22 cellular contexts compared by ENCODE assay signal in the genomic region with DNA sequence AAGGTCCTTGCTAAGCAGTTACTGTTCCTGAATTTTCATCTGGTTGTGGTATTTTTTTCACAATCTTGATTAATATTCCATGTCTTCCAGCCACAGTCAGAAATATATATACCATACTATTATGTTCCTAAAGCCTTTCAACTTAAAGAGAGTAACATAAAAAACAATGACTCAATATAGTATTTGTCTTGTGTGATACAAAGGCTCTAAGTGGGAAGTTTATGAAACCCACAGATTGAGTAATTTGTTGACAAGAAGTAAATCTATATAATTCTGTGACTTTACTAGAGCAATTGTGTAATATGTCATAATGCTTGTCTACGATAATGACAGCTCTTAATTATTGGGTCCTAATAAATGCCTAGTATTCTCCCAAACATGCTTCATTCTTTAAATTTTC.
DNase-seq lines count a peak whose midpoint lies in the region; ATAC-seq, FAIRE-seq and TF ChIP-seq lines count a peak whose summit lies in the region.
"Had no signal": no experiment of that assay in that cellular context is flagged by ENCODE, and none has a peak within 500 bp of the region (broad histone marks: within the 10 kb centered on the region; RNA-seq: fewer than 3 reads in every experiment).

No MANE protein-coding gene starts in this region.

- H2AFZ ChIP-seq in GM23338: peak overlapping the region; percentile 24; the same call in 1 of the 2 replicates

- no peaks in the 10 kb centered on the region for H3K4me1 Mint-ChIP-seq in GM23338
- no peaks in the 10 kb centered on the region for H3K4me1 Mint-ChIP-seq in osteocyte (ENCODE audit: unreplicated experiment)
- H3K4me1 Mint-ChIP-seq in activated CD8-positive, alpha-beta memory T cell treated with anti-CD3 and anti-CD28 coated beads, Interleukin-2, amount 10 ng/mL, durations not matched to agents 7 days and 5 days: no peaks in the 10 kb centered on the region
- H3K4me1 Mint-ChIP-seq: B cell had no signal

- H3K27me3 ChIP-seq in GM23338 (ENCODE audit: insufficient read depth): no peaks in the 10 kb centered on the region
- H3K27me3 ChIP-seq in bronchial epithelial cell (ENCODE audit: control insufficient read depth, insufficient read depth, low read length): no peaks in the 10 kb centered on the region
- H3K27me3 ChIP-seq: BLaER1 treated with 17β-estradiol and CSF1 and Interleukin-3, amounts not matched to agents 10 nM and 100 nM had no signal

- no peak overlapping the region for H3K4me3 ChIP-seq in GM23338
- no peak overlapping the region for H3K4me3 ChIP-seq in bronchial epithelial cell (ENCODE audit: low read depth, low read length)
- H3K4me3 ChIP-seq: A549; BLaER1 treated with 17β-estradiol and CSF1 and Interleukin-3, amounts not matched to agents 10 nM and 100 nM had no signal

- H3K27me3 Mint-ChIP-seq in GM23338 (ENCODE audit: insufficient read depth, low read depth, poor library complexity) (no peaks in the 10 kb centered on the region), osteocyte (ENCODE audit: unreplicated experiment) (no peaks in the 10 kb centered on the region)
- H3K27me3 Mint-ChIP-seq in activated CD8-positive, alpha-beta memory T cell treated with anti-CD3 and anti-CD28 coated beads, Interleukin-2, amount 10 ng/mL, durations not matched to agents 7 days and 5 days: no peaks in the 10 kb centered on the region
- H3K27me3 Mint-ChIP-seq: B cell; CD4-positive, alpha-beta T cell had no signal

- no peak overlapping the region for H3K4me3 Mint-ChIP-seq in GM23338
- H3K4me3 Mint-ChIP-seq in osteocyte (ENCODE audit: unreplicated experiment): no peak overlapping the region
- no peak overlapping the region for H3K4me3 Mint-ChIP-seq in activated CD8-positive, alpha-beta memory T cell treated with anti-CD3 and anti-CD28 coated beads, Interleukin-2, amount 10 ng/mL, durations not matched to agents 7 days and 5 days
- H3K4me3 Mint-ChIP-seq: B cell; CD4-positive, alpha-beta T cell; CD8-positive, alpha-beta T cell had no signal

- no peaks in the 10 kb centered on the region for H3K79me2 ChIP-seq in GM23338 (replicated peaks; ENCODE audit: insufficient read depth)

- no peak for DNase-seq in GM23338 (ENCODE audit: low spot score)
- DNase-seq in bronchial epithelial cell (ENCODE audit: low read depth): peak; percentile 62
- DNase-seq in epithelial cell of prostate (ENCODE audit: low read depth, low spot score): peak; percentile 16
- DNase-seq in osteocyte (ENCODE audit: extremely low spot score, unreplicated experiment): no peak
- no peak for DNase-seq in iPS-NIHi11 (ENCODE audit: low spot score)
- no peak for DNase-seq in activated CD8-positive, alpha-beta memory T cell treated with anti-CD3 and anti-CD28 coated beads, Interleukin-2, amount 10 ng/mL, durations not matched to agents 7 days and 5 days
- DNase-seq: AML-193; Caco-2; Calu3; CD4-positive, alpha-beta T cell; CD8-positive, alpha-beta T cell; DMS79 treated with DMSO at 0.1 percent for 48 hours; GF-D8 had no signal

- H3K9me3 Mint-ChIP-seq in GM23338: no peaks in the 10 kb centered on the region
- H3K9me3 Mint-ChIP-seq in osteocyte (ENCODE audit: unreplicated experiment): no peaks in the 10 kb centered on the region
- H3K9me3 Mint-ChIP-seq in activated CD8-positive, alpha-beta memory T cell treated with anti-CD3 and anti-CD28 coated beads, Interleukin-2, amount 10 ng/mL, durations not matched to agents 7 days and 5 days (ENCODE audit: low read depth): peaks cover 6% of the 10 kb centered on the region

- no peak overlapping the region for H3K4me2 ChIP-seq in GM23338
- H3K4me2 ChIP-seq: A549; BLaER1 treated with 17β-estradiol and CSF1 and Interleukin-3, amounts not matched to agents 10 nM and 100 nM had no signal

- no peaks in the 10 kb centered on the region for H3K36me3 Mint-ChIP-seq in GM23338 (ENCODE audit: low read depth)
- no peaks in the 10 kb centered on the region for H3K36me3 Mint-ChIP-seq in osteocyte (ENCODE audit: unreplicated experiment)
- H3K36me3 Mint-ChIP-seq in activated CD8-positive, alpha-beta memory T cell treated with anti-CD3 and anti-CD28 coated beads, Interleukin-2, amount 10 ng/mL, durations not matched to agents 7 days and 5 days: no peaks in the 10 kb centered on the region
- H3K36me3 Mint-ChIP-seq: CD8-positive, alpha-beta T cell had no signal

- ATAC-seq in GM23338: no peak
- ATAC-seq in activated CD8-positive, alpha-beta memory T cell treated with anti-CD3 and anti-CD28 coated beads, Interleukin-2, amount 10 ng/mL, durations not matched to agents 7 days and 5 days: no peak
- ATAC-seq: A549; CD8-positive, alpha-beta T cell had no signal

- H3K4me1 ChIP-seq in GM23338 (ENCODE audit: insufficient read depth): no peaks in the 10 kb centered on the region
- H3K4me1 ChIP-seq: A549; BLaER1 treated with 17β-estradiol and CSF1 and Interleukin-3, amounts not matched to agents 10 nM and 100 nM; Caco-2 had no signal

- no peaks in the 10 kb centered on the region for H4K20me1 ChIP-seq in GM23338 (replicated peaks; ENCODE audit: insufficient read depth)
- H4K20me1 ChIP-seq: BLaER1 treated with 17β-estradiol and CSF1 and Interleukin-3, amounts not matched to agents 10 nM and 100 nM had no signal

- H3K36me3 ChIP-seq in GM23338 (ENCODE audit: insufficient read depth) (no peaks in the 10 kb centered on the region), bronchial epithelial cell (ENCODE audit: control insufficient read depth, insufficient read depth, low read length) (no peaks in the 10 kb centered on the region)
- H3K36me3 ChIP-seq: BLaER1 treated with 17β-estradiol and CSF1 and Interleukin-3, amounts not matched to agents 10 nM and 100 nM had no signal

- H3K9me2 ChIP-seq in GM23338 (ENCODE audit: insufficient read depth): no peaks in the 10 kb centered on the region

- H3K27ac Mint-ChIP-seq in GM23338 (no peak overlapping the region), osteocyte (ENCODE audit: unreplicated experiment) (no peak overlapping the region)
- H3K27ac Mint-ChIP-seq in activated CD8-positive, alpha-beta memory T cell treated with anti-CD3 and anti-CD28 coated beads, Interleukin-2, amount 10 ng/mL, durations not matched to agents 7 days and 5 days: no peak overlapping the region
- H3K27ac Mint-ChIP-seq: B cell; CD4-positive, alpha-beta T cell; CD8-positive, alpha-beta T cell had no signal

- no peak for FAIRE-seq in bronchial epithelial cell (lab: Jason Lieb, UNC)
- FAIRE-seq: A549, D721Med, G401.6, GM12891, GM19239 had no signal

- no peak overlapping the region for H3K27ac ChIP-seq in GM23338 (ENCODE audit: low read depth)
- H3K27ac ChIP-seq in epithelial cell of prostate: no peak overlapping the region
- H3K27ac ChIP-seq: 22Rv1; A549; BLaER1 treated with 17β-estradiol and CSF1 and Interleukin-3, amounts not matched to agents 10 nM and 100 nM; C4-2B had no signal

- TF ChIP-seq CTCF in GM23338 (conservative IDR thresholded peaks at IDR 0.05; ENCODE audit: low read depth in 2 of 2) (no peak), bronchial epithelial cell (IDR thresholded peaks at IDR 0.05; ENCODE audit: insufficient read depth, low read length, severe bottlenecking) (no peak), osteocyte (IDR thresholded peaks at IDR 0.05) (no peak)

- CTCF ChIA-PET in activated CD8-positive, alpha-beta memory T cell treated with anti-CD3 and anti-CD28 coated beads, Interleukin-2, amount 10 ng/mL, durations not matched to agents 7 days and 5 days (lab: Charles Lee): no interaction called here

- H3F3A ChIP-seq in GM23338 (replicated peaks; ENCODE audit: low read depth): no peaks in the 10 kb centered on the region

TF ChIP-seq in GM23338, 12 proteins besides CTCF, POLR2A, EP300 and RAD21:
- TF ChIP-seq JUNB (IDR thresholded peaks at IDR 0.05; ENCODE audit: unreplicated experiment) (no peak), ZNF114 (CRISPR knock-in tag; IDR thresholded peaks at IDR 0.05) (no peak), STAT1 (IDR thresholded peaks at IDR 0.05; ENCODE audit: unreplicated experiment) (no peak), POLR2AphosphoS5 (IDR thresholded peaks at IDR 0.05; ENCODE audit: low read depth) (no peak), EZH2phosphoT487 (IDR thresholded peaks at IDR 0.05; ENCODE audit: unreplicated experiment) (no peak)
- TF ChIP-seq, protein P1, sequence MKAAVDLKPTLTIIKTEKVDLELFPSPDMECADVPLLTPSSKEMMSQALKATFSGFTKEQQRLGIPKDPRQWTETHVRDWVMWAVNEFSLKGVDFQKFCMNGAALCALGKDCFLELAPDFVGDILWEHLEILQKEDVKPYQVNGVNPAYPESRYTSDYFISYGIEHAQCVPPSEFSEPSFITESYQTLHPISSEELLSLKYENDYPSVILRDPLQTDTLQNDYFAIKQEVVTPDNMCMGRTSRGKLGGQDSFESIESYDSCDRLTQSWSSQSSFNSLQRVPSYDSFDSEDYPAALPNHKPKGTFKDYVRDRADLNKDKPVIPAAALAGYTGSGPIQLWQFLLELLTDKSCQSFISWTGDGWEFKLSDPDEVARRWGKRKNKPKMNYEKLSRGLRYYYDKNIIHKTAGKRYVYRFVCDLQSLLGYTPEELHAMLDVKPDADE (IDR thresholded peaks at IDR 0.05): no peak

Comparison
In these comparisons a context has a peak if more than half of its experiments do, and no peak if none do; other contexts are left out.
1. DNase-seq: peak in bronchial epithelial cell (single experiment) and epithelial cell of prostate (single experiment); none in GM23338 (single experiment), osteocyte (single experiment), iPS-NIHi11 (single experiment) and activated CD8-positive, alpha-beta memory T cell treated with anti-CD3 and anti-CD28 coated beads, Interleukin-2, amount 10 ng/mL, durations not matched to agents 7 days and 5 days (single experiment).